Comparison of ENCODE assay signal across 1 cellular context in the genomic region with DNA sequence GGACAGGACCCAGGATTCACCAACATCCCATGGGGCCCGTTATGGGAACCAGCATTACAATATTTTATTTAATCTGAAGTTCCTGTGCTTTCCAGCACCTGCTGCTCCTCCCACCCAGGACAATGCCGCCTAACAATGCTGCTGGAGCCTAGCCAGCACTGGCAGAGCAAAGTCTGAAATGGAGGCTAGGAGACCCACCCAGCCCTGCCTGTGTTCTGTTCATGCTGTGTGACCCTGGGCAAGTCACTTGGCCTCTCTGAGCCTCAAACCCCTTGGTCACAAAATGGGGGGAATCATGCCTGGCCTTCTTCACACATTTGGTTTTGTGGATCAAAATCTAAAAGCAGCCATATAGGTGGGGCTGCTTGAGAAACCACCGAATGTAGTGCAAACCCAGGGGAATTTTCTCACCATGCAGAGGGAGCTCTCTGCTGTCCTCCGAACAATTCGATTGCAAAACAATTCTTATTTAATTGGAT.
TF ChIP-seq lines count a peak whose summit lies in the region.

No MANE protein-coding gene starts in this region.

TF ChIP-seq in GM23338, 12 proteins besides CTCF, POLR2A, EP300 and RAD21 (continued from another document):
- TF ChIP-seq, protein P1, sequence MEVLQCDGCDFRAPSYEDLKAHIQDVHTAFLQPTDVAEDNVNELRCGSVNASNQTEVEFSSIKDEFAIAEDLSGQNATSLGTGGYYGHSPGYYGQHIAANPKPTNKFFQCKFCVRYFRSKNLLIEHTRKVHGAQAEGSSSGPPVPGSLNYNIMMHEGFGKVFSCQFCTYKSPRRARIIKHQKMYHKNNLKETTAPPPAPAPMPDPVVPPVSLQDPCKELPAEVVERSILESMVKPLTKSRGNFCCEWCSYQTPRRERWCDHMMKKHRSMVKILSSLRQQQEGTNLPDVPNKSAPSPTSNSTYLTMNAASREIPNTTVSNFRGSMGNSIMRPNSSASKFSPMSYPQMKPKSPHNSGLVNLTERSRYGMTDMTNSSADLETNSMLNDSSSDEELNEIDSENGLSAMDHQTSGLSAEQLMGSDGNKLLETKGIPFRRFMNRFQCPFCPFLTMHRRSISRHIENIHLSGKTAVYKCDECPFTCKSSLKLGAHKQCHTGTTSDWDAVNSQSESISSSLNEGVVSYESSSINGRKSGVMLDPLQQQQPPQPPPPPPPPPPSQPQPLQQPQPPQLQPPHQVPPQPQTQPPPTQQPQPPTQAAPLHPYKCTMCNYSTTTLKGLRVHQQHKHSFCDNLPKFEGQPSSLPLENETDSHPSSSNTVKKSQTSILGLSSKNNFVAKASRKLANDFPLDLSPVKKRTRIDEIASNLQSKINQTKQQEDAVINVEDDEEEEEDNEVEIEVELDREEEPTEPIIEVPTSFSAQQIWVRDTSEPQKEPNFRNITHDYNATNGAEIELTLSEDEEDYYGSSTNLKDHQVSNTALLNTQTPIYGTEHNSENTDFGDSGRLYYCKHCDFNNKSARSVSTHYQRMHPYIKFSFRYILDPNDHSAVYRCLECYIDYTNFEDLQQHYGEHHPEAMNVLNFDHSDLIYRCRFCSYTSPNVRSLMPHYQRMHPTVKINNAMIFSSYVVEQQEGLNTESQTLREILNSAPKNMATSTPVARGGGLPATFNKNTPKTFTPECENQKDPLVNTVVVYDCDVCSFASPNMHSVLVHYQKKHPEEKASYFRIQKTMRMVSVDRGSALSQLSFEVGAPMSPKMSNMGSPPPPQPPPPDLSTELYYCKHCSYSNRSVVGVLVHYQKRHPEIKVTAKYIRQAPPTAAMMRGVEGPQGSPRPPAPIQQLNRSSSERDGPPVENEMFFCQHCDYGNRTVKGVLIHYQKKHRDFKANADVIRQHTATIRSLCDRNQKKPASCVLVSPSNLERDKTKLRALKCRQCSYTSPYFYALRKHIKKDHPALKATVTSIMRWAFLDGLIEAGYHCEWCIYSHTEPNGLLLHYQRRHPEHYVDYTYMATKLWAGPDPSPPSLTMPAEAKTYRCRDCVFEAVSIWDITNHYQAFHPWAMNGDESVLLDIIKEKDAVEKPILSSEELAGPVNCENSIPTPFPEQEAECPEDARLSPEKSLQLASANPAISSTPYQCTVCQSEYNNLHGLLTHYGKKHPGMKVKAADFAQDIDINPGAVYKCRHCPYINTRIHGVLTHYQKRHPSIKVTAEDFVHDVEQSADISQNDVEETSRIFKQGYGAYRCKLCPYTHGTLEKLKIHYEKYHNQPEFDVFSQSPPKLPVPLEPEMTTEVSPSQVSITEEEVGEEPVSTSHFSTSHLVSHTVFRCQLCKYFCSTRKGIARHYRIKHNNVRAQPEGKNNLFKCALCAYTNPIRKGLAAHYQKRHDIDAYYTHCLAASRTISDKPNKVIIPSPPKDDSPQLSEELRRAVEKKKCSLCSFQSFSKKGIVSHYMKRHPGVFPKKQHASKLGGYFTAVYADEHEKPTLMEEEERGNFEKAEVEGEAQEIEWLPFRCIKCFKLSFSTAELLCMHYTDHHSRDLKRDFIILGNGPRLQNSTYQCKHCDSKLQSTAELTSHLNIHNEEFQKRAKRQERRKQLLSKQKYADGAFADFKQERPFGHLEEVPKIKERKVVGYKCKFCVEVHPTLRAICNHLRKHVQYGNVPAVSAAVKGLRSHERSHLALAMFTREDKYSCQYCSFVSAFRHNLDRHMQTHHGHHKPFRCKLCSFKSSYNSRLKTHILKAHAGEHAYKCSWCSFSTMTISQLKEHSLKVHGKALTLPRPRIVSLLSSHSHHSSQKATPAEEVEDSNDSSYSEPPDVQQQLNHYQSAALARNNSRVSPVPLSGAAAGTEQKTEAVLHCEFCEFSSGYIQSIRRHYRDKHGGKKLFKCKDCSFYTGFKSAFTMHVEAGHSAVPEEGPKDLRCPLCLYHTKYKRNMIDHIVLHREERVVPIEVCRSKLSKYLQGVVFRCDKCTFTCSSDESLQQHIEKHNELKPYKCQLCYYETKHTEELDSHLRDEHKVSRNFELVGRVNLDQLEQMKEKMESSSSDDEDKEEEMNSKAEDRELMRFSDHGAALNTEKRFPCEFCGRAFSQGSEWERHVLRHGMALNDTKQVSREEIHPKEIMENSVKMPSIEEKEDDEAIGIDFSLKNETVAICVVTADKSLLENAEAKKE (CRISPR knock-in tag; IDR thresholded peaks at IDR 0.05) = no peak
